In the genomic region with DNA sequence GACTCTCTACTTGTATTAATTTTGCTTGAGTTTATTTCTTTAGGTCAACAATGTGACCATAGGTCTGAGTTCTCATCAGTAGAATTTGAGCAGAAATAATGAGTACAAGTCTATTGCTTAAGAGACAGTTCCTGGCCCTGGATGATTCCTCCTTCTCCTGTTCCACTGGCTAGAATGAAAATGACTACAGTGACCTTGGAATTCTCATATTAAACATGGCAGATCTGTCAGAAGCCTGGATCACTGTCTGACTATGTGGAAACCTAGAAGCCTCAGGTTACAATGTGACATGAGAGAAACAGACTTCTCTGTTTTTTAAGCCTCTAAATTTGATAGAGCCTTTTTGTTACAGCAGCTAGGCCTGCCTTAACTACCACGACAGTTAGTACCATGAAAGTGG, we compare ENCODE assay signal across 26 cellular contexts.
DNase-seq lines count a peak whose midpoint lies in the region; ATAC-seq, FAIRE-seq and TF ChIP-seq lines count a peak whose summit lies in the region.
"Had no signal": no experiment of that assay in that cellular context is flagged by ENCODE, and none has a peak within 500 bp of the region (broad histone marks: within the 10 kb centered on the region; RNA-seq: fewer than 3 reads in every experiment).

No MANE protein-coding gene starts in this region.

- ATAC-seq in HepG2 (no peak), right lobe of liver (no peak), GM18502 (IDR thresholded peaks at IDR 0.05; ENCODE audit: poor library complexity, unreplicated experiment) (no peak), GM19395 (IDR thresholded peaks at IDR 0.05; ENCODE audit: unreplicated experiment) (no peak), heart right ventricle (no peak)
- ATAC-seq in activated naive CD4-positive, alpha-beta T cell treated with anti-CD3 and anti-CD28 coated beads, Interleukin-2, amount 50 U/mL, for 72 hours: no peak
- ATAC-seq: GM12878 had no signal

- TF ChIP-seq CTCF in HepG2 (CRISPR knock-in tag; IDR thresholded peaks at IDR 0.05) (no peak), right lobe of liver (IDR thresholded peaks at IDR 0.05) (no peak), endothelial cell of umbilical vein (IDR thresholded peaks at IDR 0.05; ENCODE audit: extremely low read depth in 1 of 2, insufficient read depth in 1 of 2, low read depth in 1 of 2, low read length in 2 of 2) (no peak), heart right ventricle (IDR thresholded peaks at IDR 0.05) (no peak)

- CTCF ChIA-PET in HepG2 (lab: Yijun Ruan, JAX; ENCODE audit: low intra/inter-chr PET ratio, low total read pairs): no interaction called here
- CTCF ChIA-PET in endothelial cell of umbilical vein (lab: Charles Lee): no interaction called here

- POLR2A ChIA-PET in HepG2 (lab: Yijun Ruan, JAX) (no interaction called here), endothelial cell of umbilical vein (lab: Charles Lee) (no interaction called here)

- in situ Hi-C loops in HepG2 (cut with HindIII; ENCODE audit: extremely low pct_ligation_motif_present, low pct_unique_long_range_greater_than_20kb): no loop called here

- no peak overlapping the region for H3K4me3 ChIP-seq in HepG2 (replicated peaks in 1 of 3; ENCODE audit: insufficient read depth in 1 of 3, low read depth in 2 of 3, low read length in 3 of 3)
- H3K4me3 ChIP-seq in right lobe of liver: no peak overlapping the region
- no peak overlapping the region for H3K4me3 ChIP-seq in endothelial cell of umbilical vein (replicated peaks in 1 of 3; ENCODE audit: insufficient read depth in 1 of 3, low read depth in 1 of 3, low read length in 3 of 3)
- H3K4me3 ChIP-seq in heart right ventricle: no peak overlapping the region
- H3K4me3 ChIP-seq: BLaER1 treated with 17β-estradiol and CSF1 and Interleukin-3, amounts not matched to agents 10 nM and 100 nM; GM12878; GM23248; HAP-1 had no signal

- no peak overlapping the region for H3K4me2 ChIP-seq in HepG2 (ENCODE audit: low read depth, low read length)
- H3K4me2 ChIP-seq in endothelial cell of umbilical vein (ENCODE audit: insufficient read depth, low read length): no peak overlapping the region
- H3K4me2 ChIP-seq: BLaER1 treated with 17β-estradiol and CSF1 and Interleukin-3, amounts not matched to agents 10 nM and 100 nM had no signal

- no peak for TF ChIP-seq RAD21 in HepG2 (CRISPR knock-in tag; IDR thresholded peaks at IDR 0.05)

- H3K36me3 ChIP-seq in HepG2 (replicated peaks in 1 of 2; ENCODE audit: control insufficient read depth in 1 of 2, insufficient read depth in 2 of 2, low read length in 2 of 2) (no peaks in the 10 kb centered on the region), right lobe of liver (no peaks in the 10 kb centered on the region), endothelial cell of umbilical vein (ENCODE audit: control insufficient read depth in 2 of 2, extremely low read depth in 1 of 2, insufficient read depth in 2 of 2, low read length in 2 of 2) (no peaks in the 10 kb centered on the region), heart right ventricle (no peaks in the 10 kb centered on the region)
- H3K36me3 ChIP-seq: BE2C; BLaER1 treated with 17β-estradiol and CSF1 and Interleukin-3, amounts not matched to agents 10 nM and 100 nM; HAP-1 had no signal

- intact Hi-C loops in HepG2 (cut with micrococcal nuclease; ENCODE audit: unreplicated experiment): no loop called here
- intact Hi-C loops in right lobe of liver (cut with DNase I): no loop called here
- intact Hi-C loops in endothelial cell of umbilical vein (cut with micrococcal nuclease): no loop called here
- intact Hi-C loops in heart right ventricle (cut with DNase I): no loop called here

- H3K4me1 ChIP-seq in HepG2 (ENCODE audit: insufficient read depth, low read length) (0 out of 2 replicates have a peak, but pooled peaks cover 9% of the 10 kb centered on the region), right lobe of liver (no peaks in the 10 kb centered on the region), endothelial cell of umbilical vein (ENCODE audit: control insufficient read depth, extremely low read depth, insufficient read depth, low read length) (no peaks in the 10 kb centered on the region), heart right ventricle (no peaks in the 10 kb centered on the region)
- H3K4me1 ChIP-seq: BE2C; BLaER1 treated with 17β-estradiol and CSF1 and Interleukin-3, amounts not matched to agents 10 nM and 100 nM had no signal

- 17% methylated on average over 1 of the region's 1 CpG for WGBS in HepG2 (ENCODE audit: low lambda C conversion rate)
- 42% methylated on average over 1 of the region's 1 CpG for WGBS in right lobe of liver (ENCODE audit: insufficient coverage, low coverage, low lambda C conversion rate, missing lambda C conversion rate)
- 94 to 100% methylated on average over 1 of the region's 1 CpG for WGBS in heart right ventricle, 2 donors

- H3K9me3 ChIP-seq in HepG2 (ENCODE audit: low read length) (no peaks in the 10 kb centered on the region), right lobe of liver (peaks cover 0 to 3% (median 0%) of the 10 kb centered on the region in 4 donors), endothelial cell of umbilical vein (replicated peaks; ENCODE audit: control insufficient read depth, insufficient read depth, low read length) (no peaks in the 10 kb centered on the region), heart right ventricle (peaks cover 0 to 29% (median 0%) of the 10 kb centered on the region in 11 donors)
- H3K9me3 ChIP-seq: BE2C, HAP-1 had no signal

- H3K27ac Mint-ChIP-seq in activated naive CD4-positive, alpha-beta T cell treated with anti-CD3 and anti-CD28 coated beads, Interleukin-2, amount 50 U/mL, for 72 hours: no peak overlapping the region
- H3K27ac Mint-ChIP-seq: CD14-positive monocyte; CD4-positive, alpha-beta T cell; CD8-positive, alpha-beta memory T cell; HFFc6 had no signal

- H3K27ac ChIP-seq in HepG2 (ENCODE audit: extremely low read length, insufficient read depth, low read length) (no peak overlapping the region), right lobe of liver (no peak overlapping the region), endothelial cell of umbilical vein (ENCODE audit: insufficient read depth, low read depth, low read length) (no peak overlapping the region), heart right ventricle (no peak overlapping the region)
- H3K27ac ChIP-seq: 22Rv1; BLaER1 treated with 17β-estradiol and CSF1 and Interleukin-3, amounts not matched to agents 10 nM and 100 nM; GM23248 had no signal

- H4K20me1 ChIP-seq in HepG2 (ENCODE audit: insufficient read depth, low read length) (no peaks in the 10 kb centered on the region), endothelial cell of umbilical vein (replicated peaks; ENCODE audit: control insufficient read depth, extremely low read depth, insufficient read depth, low read length) (no peaks in the 10 kb centered on the region)
- H4K20me1 ChIP-seq: BLaER1 treated with 17β-estradiol and CSF1 and Interleukin-3, amounts not matched to agents 10 nM and 100 nM had no signal

- no peaks in the 10 kb centered on the region for H3K9me1 ChIP-seq in endothelial cell of umbilical vein (replicated peaks; ENCODE audit: control insufficient read depth, extremely low read depth, insufficient read depth, low read length)

- no peak overlapping the region for H3K9ac ChIP-seq in HepG2 (ENCODE audit: insufficient read depth, low read depth, low read length)
- no peak overlapping the region for H3K9ac ChIP-seq in endothelial cell of umbilical vein (replicated peaks; ENCODE audit: extremely low read depth, insufficient read depth, low read length)
- H3K9ac ChIP-seq: BLaER1 treated with 17β-estradiol and CSF1 and Interleukin-3, amounts not matched to agents 10 nM and 100 nM; GM23248 had no signal

- FAIRE-seq in HepG2 (lab: Jason Lieb, UNC): no peak
- FAIRE-seq in endothelial cell of umbilical vein (lab: Jason Lieb, UNC): peak; percentile 47
- FAIRE-seq: A204.1, D721Med, GM12878 had no signal

- TF ChIP-seq POLR2A in HepG2 (IDR thresholded peaks at IDR 0.05; ENCODE audit: insufficient read depth in 1 of 2, low read depth in 2 of 2, low read length in 2 of 2) (no peak), right lobe of liver (IDR thresholded peaks at IDR 0.05) (no peak), endothelial cell of umbilical vein (IDR thresholded peaks at IDR 0.05; ENCODE audit: low read depth, low read length) (no peak)

- no peaks in the 10 kb centered on the region for H3K36me3 Mint-ChIP-seq in activated naive CD4-positive, alpha-beta T cell treated with anti-CD3 and anti-CD28 coated beads, Interleukin-2, amount 50 U/mL, for 72 hours
- H3K36me3 Mint-ChIP-seq: CD14-positive monocyte had no signal

- H3K27me3 ChIP-seq in HepG2 (ENCODE audit: control insufficient read depth in 1 of 2, insufficient read depth in 2 of 2, low read length in 2 of 2): no peaks in the 10 kb centered on the region
- H3K27me3 ChIP-seq in right lobe of liver: no peaks in the 10 kb centered on the region
- H3K27me3 ChIP-seq in endothelial cell of umbilical vein (ENCODE audit: control insufficient read depth in 2 of 2, insufficient read depth in 2 of 2, low read length in 2 of 2): no peaks in the 10 kb centered on the region
- peaks cover 0 to 55% (median 0%) of the 10 kb centered on the region in 7 donors for H3K27me3 ChIP-seq in heart right ventricle
- H3K27me3 ChIP-seq: BE2C had no signal

- H3K79me2 ChIP-seq in HepG2 (ENCODE audit: insufficient read depth, low read length) (no peaks in the 10 kb centered on the region), endothelial cell of umbilical vein (ENCODE audit: control insufficient read depth, insufficient read depth, low read length) (no peaks in the 10 kb centered on the region)

- TF ChIP-seq EP300 in HepG2 (IDR thresholded peaks at IDR 0.05; ENCODE audit: low read depth in 2 of 2, low read length in 2 of 2) (no peak), HepG2 (CRISPR knock-in tag; IDR thresholded peaks at IDR 0.05; ENCODE audit: borderline replicate concordance) (no peak)

- DNase-seq in HepG2 (ENCODE audit: low spot score): no peak
- DNase-seq in right lobe of liver: no peak
- peak; percentile 12 for DNase-seq in amniotic epithelial cell (ENCODE audit: low read depth)
- DNase-seq in endothelial cell of umbilical vein (ENCODE audit: low read depth, low spot score): no peak
- DNase-seq in activated naive CD4-positive, alpha-beta T cell treated with anti-CD3 and anti-CD28 coated beads, Interleukin-2, amount 50 U/mL, for 72 hours (ENCODE audit: low spot score in 2 of 2): no peak
- no peak for DNase-seq in heart right ventricle
- DNase-seq: ACHN; AML-193; BE2C; CD4-positive, alpha-beta T cell; CD8-positive, alpha-beta memory T cell; DMS 273 treated with DMSO at 0.1 percent for 48 hours; DMS79; EL; GDM1; GM23248; HFFc6 had no signal

- dilution Hi-C loops in endothelial cell of umbilical vein (cut with MboI; ENCODE audit: extremely low pct_ligation_motif_present, low sequenced_read_pairs): no loop called here

- no TSS peak for BruUV-seq in HepG2 (replicated peaks; lab: Mats Ljungman, UMichigan)
- BruUV-seq in endothelial cell of umbilical vein (replicated peaks; lab: Mats Ljungman, UMichigan): no TSS peak

- no peaks in the 10 kb centered on the region for H3K9me3 Mint-ChIP-seq in activated naive CD4-positive, alpha-beta T cell treated with anti-CD3 and anti-CD28 coated beads, Interleukin-2, amount 50 U/mL, for 72 hours
- H3K9me3 Mint-ChIP-seq: CD4-positive, alpha-beta T cell; HFFc6 had no signal

- H2AFZ ChIP-seq in HepG2 (ENCODE audit: low read length) (no peak overlapping the region), endothelial cell of umbilical vein (ENCODE audit: low read depth, low read length) (no peak overlapping the region)
- H2AFZ ChIP-seq: GM23248 had no signal
